Comparison of ENCODE assay signal across 11 cellular contexts in the genomic region with DNA sequence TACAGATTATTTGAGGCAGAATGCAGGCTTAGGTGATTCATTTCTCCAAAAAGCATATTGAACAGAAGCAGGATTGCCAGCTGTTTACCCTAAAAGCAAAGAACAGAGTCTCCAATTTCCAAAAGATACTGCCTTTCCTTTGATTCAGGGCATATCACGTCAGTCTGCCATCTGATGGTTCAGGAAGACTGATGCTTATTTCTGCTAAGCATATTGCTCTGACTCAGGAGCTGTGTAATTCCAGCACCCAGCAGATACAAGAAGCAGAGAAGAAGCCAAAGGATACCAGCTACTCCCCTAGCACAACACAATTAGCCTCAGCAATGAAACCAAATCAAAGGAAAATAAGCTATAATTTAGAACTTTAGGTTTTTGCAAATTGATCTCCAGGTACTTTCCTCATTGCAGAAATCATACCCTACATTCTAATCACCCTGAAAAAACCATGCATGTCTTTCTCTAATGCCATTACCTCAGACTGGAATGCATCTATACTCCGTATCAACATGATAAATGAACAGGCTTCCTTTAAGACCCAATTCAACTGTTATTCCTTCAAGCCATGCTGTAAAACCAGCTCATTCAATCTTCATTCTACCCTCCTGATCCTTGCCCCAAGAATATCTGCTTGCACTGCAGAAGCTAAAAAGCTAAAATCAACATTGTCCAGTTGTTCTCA. TPM values are rescaled to one million over a fixed set of nuclear protein-coding genes. Genes with fewer than 3 reads are reported as not detected.
DNase-seq lines count a peak whose midpoint lies in the region; ATAC-seq and TF ChIP-seq lines count a peak whose summit lies in the region.
"Had no signal": no experiment of that assay in that cellular context is flagged by ENCODE, and none has a peak within 500 bp of the region (broad histone marks: within the 10 kb centered on the region; RNA-seq: fewer than 3 reads in every experiment).

No MANE protein-coding gene starts in this region.

- no peaks in the 10 kb centered on the region for H3K9me3 Mint-ChIP-seq in activated T-cell treated with anti-CD3 and anti-CD28 coated beads, Interleukin-2, amount 50 U/mL, for 4 hours
- no peaks in the 10 kb centered on the region for H3K9me3 Mint-ChIP-seq in stimulated activated effector memory CD8-positive, alpha-beta T cell treated with anti-CD3 and anti-CD28 coated beads, Interleukin-12 subunit alpha, Interleukin-12 subunit beta, amount 100 ng/mL, for 72 hours

- peaks cover 78% of the 10 kb centered on the region for H3K4me1 Mint-ChIP-seq in activated T-cell treated with anti-CD3 and anti-CD28 coated beads, Interleukin-2, amount 50 U/mL, for 4 hours (ENCODE audit: low read depth)
- peaks cover 68% of the 10 kb centered on the region for H3K4me1 Mint-ChIP-seq in stimulated activated effector memory CD8-positive, alpha-beta T cell treated with anti-CD3 and anti-CD28 coated beads, Interleukin-12 subunit alpha, Interleukin-12 subunit beta, amount 100 ng/mL, for 72 hours

- H3K27ac ChIP-seq in SK-N-MC: peak overlapping the region; percentile 19; the same call in 1 of the 2 replicates
- H3K27ac ChIP-seq: ascending aorta, stomach had no signal

- H3K36me3 Mint-ChIP-seq in activated T-cell treated with anti-CD3 and anti-CD28 coated beads, Interleukin-2, amount 50 U/mL, for 4 hours (ENCODE audit: insufficient read depth): peaks cover 5% of the 10 kb centered on the region
- peaks cover 16% of the 10 kb centered on the region for H3K36me3 Mint-ChIP-seq in stimulated activated effector memory CD8-positive, alpha-beta T cell treated with anti-CD3 and anti-CD28 coated beads, Interleukin-12 subunit alpha, Interleukin-12 subunit beta, amount 100 ng/mL, for 72 hours

- no peak overlapping the region for H3K9ac ChIP-seq in SK-N-MC (ENCODE audit: insufficient read length)

- H3K4me3 Mint-ChIP-seq in activated T-cell treated with anti-CD3 and anti-CD28 coated beads, Interleukin-2, amount 50 U/mL, for 4 hours: no peak overlapping the region
- peak overlapping the region; percentile 1 for H3K4me3 Mint-ChIP-seq in stimulated activated effector memory CD8-positive, alpha-beta T cell treated with anti-CD3 and anti-CD28 coated beads, Interleukin-12 subunit alpha, Interleukin-12 subunit beta, amount 100 ng/mL, for 72 hours

- no peaks in the 10 kb centered on the region for H3K36me3 ChIP-seq in SK-N-MC (ENCODE audit: insufficient read depth, low read length)
- H3K36me3 ChIP-seq: ascending aorta had no signal

- H3K27me3 Mint-ChIP-seq in activated T-cell treated with anti-CD3 and anti-CD28 coated beads, Interleukin-2, amount 50 U/mL, for 4 hours (ENCODE audit: low read depth): no peaks in the 10 kb centered on the region

- ATAC-seq in activated T-cell treated with anti-CD3 and anti-CD28 coated beads, Interleukin-2, amount 50 U/mL, for 4 hours: peak; percentile 53 to 60
- ATAC-seq in stimulated activated effector memory CD8-positive, alpha-beta T cell treated with anti-CD3 and anti-CD28 coated beads, Interleukin-12 subunit alpha, Interleukin-12 subunit beta, amount 100 ng/mL, for 72 hours: peak; percentile 72
- ATAC-seq in HG03097 (IDR thresholded peaks at IDR 0.05; ENCODE audit: low FRiP score, unreplicated experiment) (no peak), HG02840 (IDR thresholded peaks at IDR 0.05; ENCODE audit: low FRiP score, unreplicated experiment) (no peak)

- peak overlapping the region; percentile 7 for H3K27ac Mint-ChIP-seq in stimulated activated effector memory CD8-positive, alpha-beta T cell treated with anti-CD3 and anti-CD28 coated beads, Interleukin-12 subunit alpha, Interleukin-12 subunit beta, amount 100 ng/mL, for 72 hours

- no peak overlapping the region for H3K4me3 ChIP-seq in SK-N-MC
- no peak overlapping the region for H3K4me3 ChIP-seq in fibroblast of pulmonary artery (replicated peaks; ENCODE audit: low read depth, low read length)
- H3K4me3 ChIP-seq: ascending aorta, stomach had no signal

- no peaks in the 10 kb centered on the region for H3K9me3 ChIP-seq in SK-N-MC (ENCODE audit: low read depth, low read length)
- H3K9me3 ChIP-seq: ascending aorta, stomach had no signal

- DNase-seq in activated T-cell treated with anti-CD3 and anti-CD28 coated beads, Interleukin-2, amount 50 U/mL, for 4 hours: no peak
- no peak for DNase-seq in activated T-cell treated with anti-CD3 and anti-CD28 coated beads for 4 hours
- no peak for DNase-seq in SK-N-MC (ENCODE audit: low read depth, low spot score)
- peak; percentile 31 for DNase-seq in fibroblast of pulmonary artery (ENCODE audit: low read depth)
- no peak for DNase-seq in stimulated activated effector memory CD8-positive, alpha-beta T cell treated with anti-CD3 and anti-CD28 coated beads, Interleukin-12 subunit alpha, Interleukin-12 subunit beta, amount 100 ng/mL, for 72 hours (ENCODE audit: low spot score in 2 of 2)
- no peak for DNase-seq in NCI-H1694 treated with DMSO at 0.1 percent for 48 hours (lab: John Stamatoyannopoulos, UW)
- DNase-seq: activated CD4-positive, CD25-positive, alpha-beta regulatory T cell; stomach had no signal

- TF ChIP-seq CTCF in fibroblast of pulmonary artery (IDR thresholded peaks at IDR 0.05; ENCODE audit: low read length, missing control alignments): no peak

RNA-seq across cellular contexts. Expression of a gene that starts 55.1 kb away (rescaled TPM):
- 10 to 100 TPM; 36.0 to 40.6 (median 39.1) TPM for total RNA-seq in activated T-cell treated with anti-CD3 and anti-CD28 coated beads, Interleukin-2, amount 50 U/mL, for 4 hours

Comparison
In these comparisons a context has a peak if more than half of its experiments do, and no peak if none do; other contexts are left out.
1. ATAC-seq: peak in activated T-cell treated with anti-CD3 and anti-CD28 coated beads, Interleukin-2, amount 50 U/mL, for 4 hours (2 of 2) and stimulated activated effector memory CD8-positive, alpha-beta T cell treated with anti-CD3 and anti-CD28 coated beads, Interleukin-12 subunit alpha, Interleukin-12 subunit beta, amount 100 ng/mL, for 72 hours (single experiment); none in HG03097 (single experiment) and HG02840 (single experiment).